In genomic region chr17:17691468-17692263, GRCh38 we compare ENCODE assay signal across 9 cellular contexts. TPM values are rescaled to one million over a fixed set of nuclear protein-coding genes. Genes with fewer than 3 reads are reported as not detected.
DNase-seq lines count a peak whose midpoint lies in the region; FAIRE-seq and TF ChIP-seq lines count a peak whose summit lies in the region.
"Had no signal": no experiment of that assay in that cellular context is flagged by ENCODE, and none has a peak within 500 bp of the region (broad histone marks: within the 10 kb centered on the region; RNA-seq: fewer than 3 reads in every experiment).

No MANE protein-coding gene starts in this region.

- no peak overlapping the region for H3K4me3 ChIP-seq in left ventricle myocardium inferior
- H3K4me3 ChIP-seq in SJCRH30: no peak overlapping the region
- no peak overlapping the region for H3K4me3 ChIP-seq in kidney (ENCODE audit: low read length in 2 of 2)
- H3K4me3 ChIP-seq in uterus: no peak overlapping the region

- TF ChIP-seq POLR2A in uterus (IDR thresholded peaks at IDR 0.05): no peak

- no peak for FAIRE-seq in kidney (lab: Jason Lieb, UNC)
- FAIRE-seq: colon had no signal

- H3K9me3 ChIP-seq in left ventricle myocardium inferior (replicated peaks): no peaks in the 10 kb centered on the region
- no peaks in the 10 kb centered on the region for H3K9me3 ChIP-seq in SJCRH30 (replicated peaks)
- H3K9me3 ChIP-seq in kidney (ENCODE audit: control insufficient read depth in 1 of 2, low read length in 2 of 2): no peaks in the 10 kb centered on the region
- H3K9me3 ChIP-seq in uterus: no peaks in the 10 kb centered on the region

- H3K27ac ChIP-seq in left ventricle myocardium inferior (replicated peaks): peak overlapping the region; percentile 96
- no peak overlapping the region; the same call in 1 of the 2 replicates for H3K27ac ChIP-seq in SJCRH30
- H3K27ac ChIP-seq in kidney (ENCODE audit: low read depth in 2 of 2, low read length in 2 of 2): peak overlapping the region; percentile 35 to 49
- H3K27ac ChIP-seq in uterus: peak overlapping the region; percentile 49 to 99

- H3K4me1 ChIP-seq in left ventricle myocardium inferior: peaks cover 70% of the 10 kb centered on the region
- peaks cover 42% of the 10 kb centered on the region for H3K4me1 ChIP-seq in SJCRH30
- peaks cover 36 to 42% of the 10 kb centered on the region in 2 donors for H3K4me1 ChIP-seq in kidney (ENCODE audit: control insufficient read depth in 1 of 2, insufficient read depth in 1 of 2, low read depth in 1 of 2, low read length in 2 of 2)
- H3K4me1 ChIP-seq in uterus: peaks cover 10 to 37% of the 10 kb centered on the region in 2 donors

- no peaks in the 10 kb centered on the region for H3K27me3 ChIP-seq in left ventricle myocardium inferior (ENCODE audit: low read depth)
- H3K27me3 ChIP-seq in SJCRH30: no peaks in the 10 kb centered on the region
- no peaks in the 10 kb centered on the region for H3K27me3 ChIP-seq in uterus

- no peak for DNase-seq in left ventricle myocardium inferior
- no peak for DNase-seq in cardiac septum (ENCODE audit: low spot score)
- DNase-seq in SJCRH30: peak; percentile 61 to 72
- no peak for DNase-seq in kidney
- no peak for DNase-seq in uterus
- DNase-seq in cerebellar nuclear complex (lab: John Stamatoyannopoulos, UW): no peak
- no peak for DNase-seq in NCI-H128 (lab: John Stamatoyannopoulos, UW; ENCODE audit: unreplicated experiment)
- no peak for DNase-seq in NCI-H748 treated with DMSO at 0.1 percent for 48 hours (lab: John Stamatoyannopoulos, UW)

- H3K9ac ChIP-seq in kidney (ENCODE audit: low read length in 2 of 2): peak overlapping the region in 1 of 2 donors; percentile 55

- TF ChIP-seq CTCF in left ventricle myocardium inferior (IDR thresholded peaks at IDR 0.05; ENCODE audit: borderline replicate concordance): no peak
- TF ChIP-seq CTCF in kidney (IDR thresholded peaks at IDR 0.05; ENCODE audit: borderline replicate concordance, extremely low read depth, insufficient read depth): no peak
- TF ChIP-seq CTCF in uterus (IDR thresholded peaks at IDR 0.05): no peak

- intact Hi-C loops in left ventricle myocardium inferior (cut with micrococcal nuclease): loop anchor here (10.0 kb wide), 1 partner anchor 93 kb away; no protein-coding TSS in a partner anchor
- intact Hi-C loops in cardiac septum (cut with DNase I): no loop called here
- intact Hi-C loops in kidney (cut with DNase I): no loop called here
- intact Hi-C loops in uterus (cut with DNase I; ENCODE audit: low total_unique reads): loop anchor here (10.0 kb wide), 1 partner anchor 93 kb away; no protein-coding TSS in a partner anchor

- H3K36me3 ChIP-seq in left ventricle myocardium inferior (no peaks in the 10 kb centered on the region), SJCRH30 (no peaks in the 10 kb centered on the region), kidney (ENCODE audit: control insufficient read depth in 1 of 2, insufficient read depth in 2 of 2, low read length in 2 of 2) (no peaks in the 10 kb centered on the region), uterus (no peaks in the 10 kb centered on the region)

RNA-seq across cellular contexts. Expression of gene RAI1, which starts 10.4 kb away (rescaled TPM):
- total RNA-seq in left ventricle myocardium inferior: 22.5 TPM
- total RNA-seq in cardiac septum: 28.8 TPM
- 63.6 and 72.2 TPM in 2 replicates for total RNA-seq in SJCRH30 (2014; rRNA removed; shearing (Covaris generic))
- 50.5 TPM for total RNA-seq in kidney
- polyA plus RNA-seq in kidney (ENCODE audit: insufficient read depth, low read depth, low replicate concordance): 6.7 TPM
- total RNA-seq in uterus: 10 to 100 TPM in 3 of 4 donors, 1 to 10 TPM in 1; 10.0 to 66.1 (median 15.3) TPM

Comparison
In these comparisons a context has a peak if more than half of its experiments do, and no peak if none do; other contexts are left out.
1. intact Hi-C loops: an anchor here in left ventricle myocardium inferior (10.0 kb wide) and uterus (10.0 kb wide); none called in cardiac septum and kidney.
2. DNase-seq: peak in SJCRH30 (2 of 2); none in left ventricle myocardium inferior (single experiment), cardiac septum (single experiment), kidney (single experiment), uterus (0 of 2), cerebellar nuclear complex (0 of 2), NCI-H128 (single experiment) and NCI-H748 treated with DMSO at 0.1 percent for 48 hours (single experiment).